In genomic region chr4:75081561-75081960, GRCh38 we compare ENCODE assay signal across 32 cellular contexts.
"Had no signal": no experiment of that assay in that cellular context is flagged by ENCODE, and none has a peak within 500 bp of the region (broad histone marks: within the 10 kb centered on the region; RNA-seq: fewer than 3 reads in every experiment).

No MANE protein-coding gene starts in this region.

- ATAC-seq: activated CD8-positive, alpha-beta T cell treated with anti-CD3 and anti-CD28 coated beads for 36 hours; activated naive CD4-positive, alpha-beta T cell treated with anti-CD3 and anti-CD28 coated beads, Interleukin-2, amount 50 U/mL, for 72 hours; activated T-cell treated with anti-CD3 and anti-CD28 coated beads, Interleukin-2, amount 50 U/mL, for 4 hours; activated T-cell treated with anti-CD3 and anti-CD28 coated beads, Interleukin-2, amount 50 U/mL, for 72 hours; activated T-helper 17 cell treated with anti-CD3 and anti-CD28 coated beads, Interleukin-2, amount 50 U/mL, for 72 hours; body of pancreas had no signal

- FAIRE-seq: astrocyte, TTC549 had no signal

- DNase-seq: activated B cell treated with CpG ODN at 0.5 μM for 24 hours; activated CD4-positive, alpha-beta memory T cell treated with anti-CD3 and anti-CD28 coated beads for 36 hours; activated CD4-positive, alpha-beta T cell treated with anti-CD3 and anti-CD28 coated beads for 4 hours; activated CD4-positive, alpha-beta T cell treated with anti-CD3 and anti-CD28 coated beads, Interleukin-2, amount 10 ng/mL, durations not matched to agents 24 days and 14 days; activated CD4-positive, alpha-beta T cell treated with anti-CD3 and anti-CD28 coated beads, Interleukin-2, amount 50 U/mL, for 1 hour; activated CD4-positive, alpha-beta T cell treated with anti-CD3 and anti-CD28 coated beads, Interleukin-2, amount 50 U/mL, for 4 hours; activated CD4-positive, CD25-positive, alpha-beta regulatory T cell treated with anti-CD3 and anti-CD28 coated beads, Interleukin-2, amount 50 U/mL, for 72 hours; activated CD8-positive, alpha-beta memory T cell treated with anti-CD3 and anti-CD28 coated beads, Interleukin-2, amount 50 U/mL, for 4 hours; activated CD8-positive, alpha-beta T cell treated with anti-CD3 and anti-CD28 coated beads for 36 hours; activated effector memory CD4-positive, alpha-beta T cell treated with anti-CD3 and anti-CD28 coated beads, Interleukin-2, amount 50 U/mL, for 16 hours; activated gamma-delta T cell treated with Interleukin-2 at 50 U/mL for 16 hours; activated naive CD4-positive, alpha-beta T cell; activated naive CD4-positive, alpha-beta T cell treated with anti-CD3 and anti-CD28 coated beads for 36 hours; activated naive CD4-positive, alpha-beta T cell treated with anti-CD3 and anti-CD28 coated beads, Interleukin-2, amount 50 U/mL, for 16 hours; activated naive CD8-positive, alpha-beta T cell treated with anti-CD3 and anti-CD28 coated beads for 36 hours; activated T-cell treated with anti-CD3 and anti-CD28 coated beads for 4 hours; activated T-cell treated with anti-CD3 and anti-CD28 coated beads, Interleukin-2, amount 50 U/mL, for 1 hour; activated T-cell treated with anti-CD3 and anti-CD28 coated beads, Interleukin-2, amount 50 U/mL, for 4 hours; activated T-cell treated with anti-CD3 and anti-CD28 coated beads, Interleukin-2, amount 50 U/mL, for 72 hours; adrenal gland; amniotic stem cell; aorta; body of pancreas; brain microvascular endothelial cell; central memory CD4-positive, alpha-beta T cell; T-helper 1 cell; T-helper 2 cell; T-helper 9 cell had no signal

- H3K4me3 ChIP-seq: adrenal gland, body of pancreas had no signal

- H3K36me3 ChIP-seq: adrenal gland, brain microvascular endothelial cell had no signal

- H3K27me3 ChIP-seq: adrenal gland, body of pancreas, brain microvascular endothelial cell had no signal
